1 cellular context compared by ENCODE assay signal in genomic region chr2:241760301-241760771, GRCh38.
TF ChIP-seq lines count a peak whose summit lies in the region.

No MANE protein-coding gene starts in this region.

TF ChIP-seq in K562, 482 proteins besides CTCF, POLR2A, EP300 and RAD21 (continued from another document and continues in another):
- TF ChIP-seq, protein P1, sequence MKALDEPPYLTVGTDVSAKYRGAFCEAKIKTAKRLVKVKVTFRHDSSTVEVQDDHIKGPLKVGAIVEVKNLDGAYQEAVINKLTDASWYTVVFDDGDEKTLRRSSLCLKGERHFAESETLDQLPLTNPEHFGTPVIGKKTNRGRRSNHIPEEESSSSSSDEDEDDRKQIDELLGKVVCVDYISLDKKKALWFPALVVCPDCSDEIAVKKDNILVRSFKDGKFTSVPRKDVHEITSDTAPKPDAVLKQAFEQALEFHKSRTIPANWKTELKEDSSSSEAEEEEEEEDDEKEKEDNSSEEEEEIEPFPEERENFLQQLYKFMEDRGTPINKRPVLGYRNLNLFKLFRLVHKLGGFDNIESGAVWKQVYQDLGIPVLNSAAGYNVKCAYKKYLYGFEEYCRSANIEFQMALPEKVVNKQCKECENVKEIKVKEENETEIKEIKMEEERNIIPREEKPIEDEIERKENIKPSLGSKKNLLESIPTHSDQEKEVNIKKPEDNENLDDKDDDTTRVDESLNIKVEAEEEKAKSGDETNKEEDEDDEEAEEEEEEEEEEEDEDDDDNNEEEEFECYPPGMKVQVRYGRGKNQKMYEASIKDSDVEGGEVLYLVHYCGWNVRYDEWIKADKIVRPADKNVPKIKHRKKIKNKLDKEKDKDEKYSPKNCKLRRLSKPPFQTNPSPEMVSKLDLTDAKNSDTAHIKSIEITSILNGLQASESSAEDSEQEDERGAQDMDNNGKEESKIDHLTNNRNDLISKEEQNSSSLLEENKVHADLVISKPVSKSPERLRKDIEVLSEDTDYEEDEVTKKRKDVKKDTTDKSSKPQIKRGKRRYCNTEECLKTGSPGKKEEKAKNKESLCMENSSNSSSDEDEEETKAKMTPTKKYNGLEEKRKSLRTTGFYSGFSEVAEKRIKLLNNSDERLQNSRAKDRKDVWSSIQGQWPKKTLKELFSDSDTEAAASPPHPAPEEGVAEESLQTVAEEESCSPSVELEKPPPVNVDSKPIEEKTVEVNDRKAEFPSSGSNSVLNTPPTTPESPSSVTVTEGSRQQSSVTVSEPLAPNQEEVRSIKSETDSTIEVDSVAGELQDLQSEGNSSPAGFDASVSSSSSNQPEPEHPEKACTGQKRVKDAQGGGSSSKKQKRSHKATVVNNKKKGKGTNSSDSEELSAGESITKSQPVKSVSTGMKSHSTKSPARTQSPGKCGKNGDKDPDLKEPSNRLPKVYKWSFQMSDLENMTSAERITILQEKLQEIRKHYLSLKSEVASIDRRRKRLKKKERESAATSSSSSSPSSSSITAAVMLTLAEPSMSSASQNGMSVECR (CRISPR knock-in tag; IDR thresholded peaks at IDR 0.05), result peak; percentile 59
- TF ChIP-seq C11orf30 (IDR thresholded peaks at IDR 0.05; ENCODE audit: low read depth), result no peak
- no peak for TF ChIP-seq NFIC (IDR thresholded peaks at IDR 0.05)
- TF ChIP-seq ZNF316 (IDR thresholded peaks at IDR 0.05), result no peak
- TF ChIP-seq FOXA3 (CRISPR knock-in tag; conservative IDR thresholded peaks at IDR 0.05 in 1 of 2, IDR thresholded peaks at IDR 0.05 in 1 of 2), result no peak
- TF ChIP-seq, protein P2, sequence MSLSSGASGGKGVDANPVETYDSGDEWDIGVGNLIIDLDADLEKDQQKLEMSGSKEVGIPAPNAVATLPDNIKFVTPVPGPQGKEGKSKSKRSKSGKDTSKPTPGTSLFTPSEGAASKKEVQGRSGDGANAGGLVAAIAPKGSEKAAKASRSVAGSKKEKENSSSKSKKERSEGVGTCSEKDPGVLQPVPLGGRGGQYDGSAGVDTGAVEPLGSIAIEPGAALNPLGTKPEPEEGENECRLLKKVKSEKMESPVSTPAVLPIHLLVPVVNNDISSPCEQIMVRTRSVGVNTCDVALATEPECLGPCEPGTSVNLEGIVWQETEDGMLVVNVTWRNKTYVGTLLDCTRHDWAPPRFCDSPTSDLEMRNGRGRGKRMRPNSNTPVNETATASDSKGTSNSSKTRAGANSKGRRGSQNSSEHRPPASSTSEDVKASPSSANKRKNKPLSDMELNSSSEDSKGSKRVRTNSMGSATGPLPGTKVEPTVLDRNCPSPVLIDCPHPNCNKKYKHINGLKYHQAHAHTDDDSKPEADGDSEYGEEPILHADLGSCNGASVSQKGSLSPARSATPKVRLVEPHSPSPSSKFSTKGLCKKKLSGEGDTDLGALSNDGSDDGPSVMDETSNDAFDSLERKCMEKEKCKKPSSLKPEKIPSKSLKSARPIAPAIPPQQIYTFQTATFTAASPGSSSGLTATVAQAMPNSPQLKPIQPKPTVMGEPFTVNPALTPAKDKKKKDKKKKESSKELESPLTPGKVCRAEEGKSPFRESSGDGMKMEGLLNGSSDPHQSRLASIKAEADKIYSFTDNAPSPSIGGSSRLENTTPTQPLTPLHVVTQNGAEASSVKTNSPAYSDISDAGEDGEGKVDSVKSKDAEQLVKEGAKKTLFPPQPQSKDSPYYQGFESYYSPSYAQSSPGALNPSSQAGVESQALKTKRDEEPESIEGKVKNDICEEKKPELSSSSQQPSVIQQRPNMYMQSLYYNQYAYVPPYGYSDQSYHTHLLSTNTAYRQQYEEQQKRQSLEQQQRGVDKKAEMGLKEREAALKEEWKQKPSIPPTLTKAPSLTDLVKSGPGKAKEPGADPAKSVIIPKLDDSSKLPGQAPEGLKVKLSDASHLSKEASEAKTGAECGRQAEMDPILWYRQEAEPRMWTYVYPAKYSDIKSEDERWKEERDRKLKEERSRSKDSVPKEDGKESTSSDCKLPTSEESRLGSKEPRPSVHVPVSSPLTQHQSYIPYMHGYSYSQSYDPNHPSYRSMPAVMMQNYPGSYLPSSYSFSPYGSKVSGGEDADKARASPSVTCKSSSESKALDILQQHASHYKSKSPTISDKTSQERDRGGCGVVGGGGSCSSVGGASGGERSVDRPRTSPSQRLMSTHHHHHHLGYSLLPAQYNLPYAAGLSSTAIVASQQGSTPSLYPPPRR (CRISPR knock-in tag; IDR thresholded peaks at IDR 0.05; ENCODE audit: borderline replicate concordance), result peak; percentile 38; the same call in 1 of the 2 replicates
- TF ChIP-seq FOXJ2 (tag; IDR thresholded peaks at IDR 0.05), result no peak
- TF ChIP-seq SRSF9 (IDR thresholded peaks at IDR 0.05; ENCODE audit: borderline replicate concordance, low read depth, low read length), result no peak
- TF ChIP-seq KDM4B (IDR thresholded peaks at IDR 0.05; ENCODE audit: borderline replicate concordance in 2 of 2, low read depth in 1 of 2), result no peak
- no peak for TF ChIP-seq NFIX (CRISPR knock-in tag; IDR thresholded peaks at IDR 0.05; ENCODE audit: low read depth)
- peak; percentile 31; the same call in 1 of the 2 replicates for TF ChIP-seq RERE (CRISPR knock-in tag; IDR thresholded peaks at IDR 0.05; ENCODE audit: borderline replicate concordance)
- no peak for TF ChIP-seq DACH1 (IDR thresholded peaks at IDR 0.05; ENCODE audit: partially characterized antibody)
- TF ChIP-seq SMARCA5 (IDR thresholded peaks at IDR 0.05), result peak; percentile 95
- TF ChIP-seq HDAC2 (IDR thresholded peaks at IDR 0.05), result 0 out of 2 replicates have a peak, but pooled peaks have one; percentile 18
- TF ChIP-seq SFPQ (IDR thresholded peaks at IDR 0.05; ENCODE audit: low read depth, low read length), result no peak
- TF ChIP-seq ZNF121 (CRISPR knock-in tag; conservative IDR thresholded peaks at IDR 0.05), result peak; percentile 29; the same call in 1 of the 2 replicates
- no peak for TF ChIP-seq ZFP30 (CRISPR knock-in tag; IDR thresholded peaks at IDR 0.05; ENCODE audit: borderline replicate concordance)
- TF ChIP-seq SMAD2 (IDR thresholded peaks at IDR 0.05; ENCODE audit: low read depth, low read length), result no peak
- TF ChIP-seq, protein P3, sequence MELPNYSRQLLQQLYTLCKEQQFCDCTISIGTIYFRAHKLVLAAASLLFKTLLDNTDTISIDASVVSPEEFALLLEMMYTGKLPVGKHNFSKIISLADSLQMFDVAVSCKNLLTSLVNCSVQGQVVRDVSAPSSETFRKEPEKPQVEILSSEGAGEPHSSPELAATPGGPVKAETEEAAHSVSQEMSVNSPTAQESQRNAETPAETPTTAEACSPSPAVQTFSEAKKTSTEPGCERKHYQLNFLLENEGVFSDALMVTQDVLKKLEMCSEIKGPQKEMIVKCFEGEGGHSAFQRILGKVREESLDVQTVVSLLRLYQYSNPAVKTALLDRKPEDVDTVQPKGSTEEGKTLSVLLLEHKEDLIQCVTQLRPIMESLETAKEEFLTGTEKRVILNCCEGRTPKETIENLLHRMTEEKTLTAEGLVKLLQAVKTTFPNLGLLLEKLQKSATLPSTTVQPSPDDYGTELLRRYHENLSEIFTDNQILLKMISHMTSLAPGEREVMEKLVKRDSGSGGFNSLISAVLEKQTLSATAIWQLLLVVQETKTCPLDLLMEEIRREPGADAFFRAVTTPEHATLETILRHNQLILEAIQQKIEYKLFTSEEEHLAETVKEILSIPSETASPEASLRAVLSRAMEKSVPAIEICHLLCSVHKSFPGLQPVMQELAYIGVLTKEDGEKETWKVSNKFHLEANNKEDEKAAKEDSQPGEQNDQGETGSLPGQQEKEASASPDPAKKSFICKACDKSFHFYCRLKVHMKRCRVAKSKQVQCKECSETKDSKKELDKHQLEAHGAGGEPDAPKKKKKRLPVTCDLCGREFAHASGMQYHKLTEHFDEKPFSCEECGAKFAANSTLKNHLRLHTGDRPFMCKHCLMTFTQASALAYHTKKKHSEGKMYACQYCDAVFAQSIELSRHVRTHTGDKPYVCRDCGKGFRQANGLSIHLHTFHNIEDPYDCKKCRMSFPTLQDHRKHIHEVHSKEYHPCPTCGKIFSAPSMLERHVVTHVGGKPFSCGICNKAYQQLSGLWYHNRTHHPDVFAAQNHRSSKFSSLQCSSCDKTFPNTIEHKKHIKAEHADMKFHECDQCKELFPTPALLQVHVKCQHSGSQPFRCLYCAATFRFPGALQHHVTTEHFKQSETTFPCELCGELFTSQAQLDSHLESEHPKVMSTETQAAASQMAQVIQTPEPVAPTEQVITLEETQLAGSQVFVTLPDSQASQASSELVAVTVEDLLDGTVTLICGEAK (IDR thresholded peaks at IDR 0.05), result no peak
- TF ChIP-seq, protein P3 (CRISPR knock-in tag; IDR thresholded peaks at IDR 0.05), result no peak
- no peak for TF ChIP-seq PTTG1 (tag; IDR thresholded peaks at IDR 0.05; ENCODE audit: low read depth)
- TF ChIP-seq ZKSCAN1 (IDR thresholded peaks at IDR 0.05; ENCODE audit: low read depth, low read length), result no peak
- no peak for TF ChIP-seq THRAP3 (IDR thresholded peaks at IDR 0.05; ENCODE audit: borderline replicate concordance)
- 0 out of 4 replicates have a peak, but pooled peaks of 1 of the 2 experiments have one; percentile 43 for TF ChIP-seq HDAC1 (IDR thresholded peaks at IDR 0.05)
- TF ChIP-seq XRCC5 (IDR thresholded peaks at IDR 0.05; ENCODE audit: low read depth, low read length), result 0 out of 2 replicates have a peak, but pooled peaks have one; percentile 45
- TF ChIP-seq CEBPB (tag; IDR thresholded peaks at IDR 0.05), result 0 out of 2 replicates have a peak, but pooled peaks have one; percentile 14
- TF ChIP-seq ADNP (tag; IDR thresholded peaks at IDR 0.05), result peak; percentile 95
- no peak for TF ChIP-seq BRCA1 (IDR thresholded peaks at IDR 0.05)
- no peak for TF ChIP-seq BRCA1 (CRISPR knock-in tag; IDR thresholded peaks at IDR 0.05)
- no peak for TF ChIP-seq HLTF (IDR thresholded peaks at IDR 0.05)
- TF ChIP-seq KLF13 (tag; IDR thresholded peaks at IDR 0.05; ENCODE audit: borderline replicate concordance, low read depth), result no peak
- no peak for TF ChIP-seq ARHGAP35 (IDR thresholded peaks at IDR 0.05; ENCODE audit: partially characterized antibody)
- peak; percentile 13; the same call in 1 of the 2 replicates for TF ChIP-seq EGR1 (conservative IDR thresholded peaks at IDR 0.05)
